ENCODE assay signal across 8 cellular contexts in genomic region chr12:1117970-1118563, GRCh38.
DNase-seq lines count a peak whose midpoint lies in the region; ATAC-seq and TF ChIP-seq lines count a peak whose summit lies in the region.

No MANE protein-coding gene starts in this region.

- no peak overlapping the region for H3K4me3 ChIP-seq in epithelial cell of proximal tubule (ENCODE audit: low read depth, low read length)

- TF ChIP-seq CTCF in epithelial cell of proximal tubule (conservative IDR thresholded peaks at IDR 0.05; ENCODE audit: low read depth, low read length), result peak; percentile 93

- H3K27ac Mint-ChIP-seq in naive B cell, result no peak overlapping the region

- H3K36me3 Mint-ChIP-seq in naive B cell, result no peaks in the 10 kb centered on the region

- no peak overlapping the region for H3K4me3 Mint-ChIP-seq in naive B cell

- DNase-seq in CD1c-positive myeloid dendritic cell (ENCODE audit: extremely low spot score) (peak; percentile 81), HuH-7 (ENCODE audit: low spot score) (peak; percentile 19), NOMO-1 treated with DMSO at 0.1 percent for 48 hours (lab: John Stamatoyannopoulos, UW; ENCODE audit: unreplicated experiment) (peak; percentile 57), epithelial cell of proximal tubule (ENCODE audit: low read depth) (peak; percentile 25), naive B cell (peak; percentile 54)
- DNase-seq in activated CD8-positive, alpha-beta memory T cell treated with anti-CD3 and anti-CD28 coated beads, Interleukin-2, amount 50 U/mL, for 1 hour (ENCODE audit: extremely low read depth), result peak; percentile 32
- peak; percentile 37 to 48 for DNase-seq in stimulated activated CD8-positive, alpha-beta memory T cell treated with anti-CD3 and anti-CD28 coated beads, Interleukin-7, amount 100 ng/mL, for 4 hours (ENCODE audit: low read depth in 2 of 2)

- H3K9me3 Mint-ChIP-seq in naive B cell, result no peaks in the 10 kb centered on the region

- H3K27me3 Mint-ChIP-seq in naive B cell, result no peaks in the 10 kb centered on the region

- H3K4me1 Mint-ChIP-seq in naive B cell, result peaks cover 0 to 7% (median 0%) of the 10 kb centered on the region in 3 donors

- ATAC-seq in naive B cell (ENCODE audit: low read depth in 2 of 2) (peak; percentile 47 to 60), GM21717 (IDR thresholded peaks at IDR 0.05; ENCODE audit: unreplicated experiment) (no peak)

Comparison
In these comparisons a context has a peak if more than half of its experiments do, and no peak if none do; other contexts are left out.
1. DNase-seq: peak in every context shown above with its lines; median percentile 81 in CD1c-positive myeloid dendritic cell; 57 in NOMO-1 treated with DMSO at 0.1 percent for 48 hours; 54 in naive B cell; 42 in stimulated activated CD8-positive, alpha-beta memory T cell treated with anti-CD3 and anti-CD28 coated beads, Interleukin-7, amount 100 ng/mL, for 4 hours; 32 in activated CD8-positive, alpha-beta memory T cell treated with anti-CD3 and anti-CD28 coated beads, Interleukin-2, amount 50 U/mL, for 1 hour; 25 in epithelial cell of proximal tubule; 19 in HuH-7.